In the genomic region with DNA sequence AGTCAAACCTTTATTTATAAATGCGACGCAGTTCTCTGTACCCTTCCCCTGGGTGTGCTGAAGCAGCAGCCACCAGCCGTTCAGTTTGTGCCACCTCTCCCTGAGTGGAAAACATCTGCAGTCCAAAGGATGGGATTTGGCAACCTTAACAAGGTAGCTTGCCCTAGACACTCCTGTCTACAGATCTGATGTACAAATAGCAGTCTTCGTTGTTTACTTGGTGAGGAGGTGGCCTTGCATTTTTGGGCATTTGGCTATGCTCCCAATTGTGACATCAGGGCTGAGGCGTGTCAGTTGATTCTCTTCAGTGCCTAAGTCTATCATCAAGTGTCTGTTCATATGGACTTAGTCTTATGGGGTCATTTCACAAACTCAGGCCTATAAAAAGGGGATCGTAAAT, we compare ENCODE assay signal across 19 cellular contexts.
"Had no signal": no experiment of that assay in that cellular context is flagged by ENCODE, and none has a peak within 500 bp of the region (broad histone marks: within the 10 kb centered on the region; RNA-seq: fewer than 3 reads in every experiment).

No MANE protein-coding gene starts in this region.

- H3K27me3 ChIP-seq: body of pancreas, colonic mucosa, gastrocnemius medialis, heart left ventricle, left lung, neutrophil, pancreas, sigmoid colon, tibial artery had no signal

- DNase-seq: activated CD4-positive, alpha-beta T cell treated with anti-CD3 and anti-CD28 coated beads for 1 hour; activated CD4-positive, alpha-beta T cell treated with anti-CD3 and anti-CD28 coated beads, Interleukin-2, amount 50 U/mL, for 48 hours; activated naive CD8-positive, alpha-beta T cell treated with anti-CD3 and anti-CD28 coated beads, Interleukin-2, amount 10 ng/mL, durations not matched to agents 7 days and 5 days; amygdala; body of pancreas; central memory CD4-positive, alpha-beta T cell; colonic mucosa; gastrocnemius medialis; heart left ventricle; kidney; left lung; mammary epithelial cell; mucosa of descending colon; naive thymus-derived CD8-positive, alpha-beta T cell; pancreas; sigmoid colon; stimulated activated naive CD4-positive, alpha-beta T cell treated with Interleukin-2 at 50 U/mL for 16 hours; tibial artery had no signal

- H3K4me1 Mint-ChIP-seq: activated naive CD8-positive, alpha-beta T cell treated with anti-CD3 and anti-CD28 coated beads, Interleukin-2, amount 10 ng/mL, durations not matched to agents 7 days and 5 days; naive thymus-derived CD8-positive, alpha-beta T cell had no signal

- H3K27ac ChIP-seq: body of pancreas, colonic mucosa, gastrocnemius medialis, heart left ventricle, left lung, neutrophil, pancreas, sigmoid colon, tibial artery had no signal

- H3K9me3 ChIP-seq: body of pancreas, colonic mucosa, gastrocnemius medialis, heart left ventricle, left lung, mucosa of descending colon, neutrophil, pancreas, sigmoid colon, tibial artery had no signal

- H3K27ac Mint-ChIP-seq: activated naive CD8-positive, alpha-beta T cell treated with anti-CD3 and anti-CD28 coated beads, Interleukin-2, amount 10 ng/mL, durations not matched to agents 7 days and 5 days had no signal

- H3K4me3 ChIP-seq: body of pancreas, colonic mucosa, gastrocnemius medialis, heart left ventricle, left lung, mucosa of descending colon, pancreas, sigmoid colon, tibial artery had no signal

- H3K4me1 ChIP-seq: body of pancreas, colonic mucosa, gastrocnemius medialis, pancreas had no signal

- ATAC-seq: body of pancreas; gastrocnemius medialis; heart left ventricle; left lung; mucosa of descending colon; naive thymus-derived CD8-positive, alpha-beta T cell; pancreas had no signal

- H3K4me3 Mint-ChIP-seq: activated naive CD8-positive, alpha-beta T cell treated with anti-CD3 and anti-CD28 coated beads, Interleukin-2, amount 10 ng/mL, durations not matched to agents 7 days and 5 days; naive thymus-derived CD8-positive, alpha-beta T cell had no signal

- H3K27me3 Mint-ChIP-seq: activated naive CD8-positive, alpha-beta T cell treated with anti-CD3 and anti-CD28 coated beads, Interleukin-2, amount 10 ng/mL, durations not matched to agents 7 days and 5 days; naive thymus-derived CD8-positive, alpha-beta T cell had no signal
